Comparison of ENCODE assay signal across 26 cellular contexts in genomic region chr11:77303328-77303727, GRCh38. TPM values are rescaled to one million over a fixed set of nuclear protein-coding genes. Genes with fewer than 3 reads are reported as not detected.
"Had no signal": no experiment of that assay in that cellular context is flagged by ENCODE, and none has a peak within 500 bp of the region (broad histone marks: within the 10 kb centered on the region; RNA-seq: fewer than 3 reads in every experiment).

No MANE protein-coding gene starts in this region.

- H3K9ac ChIP-seq: KMS-11 had no signal

- H3K4me2 ChIP-seq: KMS-11 had no signal

- H3K36me3 ChIP-seq: brain microvascular endothelial cell, cardiac muscle cell, Peyer's patch, WERI-Rb-1 had no signal

- DNase-seq: activated CD4-positive, alpha-beta T cell treated with anti-CD3 and anti-CD28 coated beads for 4 hours; activated CD8-positive, alpha-beta memory T cell treated with anti-CD3 and anti-CD28 coated beads, Interleukin-2, amount 50 U/mL, for 4 hours; activated CD8-positive, alpha-beta T cell treated with anti-CD3 and anti-CD28 coated beads for 36 hours; activated gamma-delta T cell treated with Interleukin-2 at 50 U/mL for 16 hours; activated naive CD4-positive, alpha-beta T cell treated with anti-CD3 and anti-CD28 coated beads, Interleukin-2, amount 10 ng/mL, durations not matched to agents 7 days and 5 days; activated naive CD8-positive, alpha-beta T cell treated with anti-CD3 and anti-CD28 coated beads for 36 hours; activated T-cell treated with anti-CD3 and anti-CD28 coated beads, Interleukin-2, amount 50 U/mL, for 72 hours; brain microvascular endothelial cell; NCI-H1092; NCI-H1417; NCI-H1930; NCI-H345; NCI-H510A; NCI-H69; Peyer's patch; SHP77; T-helper 1 cell; WERI-Rb-1 had no signal

- H3K27ac ChIP-seq: brain microvascular endothelial cell, cardiac muscle cell, KMS-11, Peyer's patch, WERI-Rb-1 had no signal

- H3K27me3 ChIP-seq: brain microvascular endothelial cell, cardiac muscle cell, Peyer's patch had no signal

- H3K9me3 ChIP-seq: Peyer's patch had no signal

- H3K4me1 ChIP-seq: Peyer's patch had no signal

- H3K4me3 ChIP-seq: cardiac muscle cell, Peyer's patch had no signal

- ATAC-seq: activated CD4-positive, CD25-positive, alpha-beta regulatory T cell treated with anti-CD3 and anti-CD28 coated beads, Interleukin-2, amount 50 U/mL, for 24 hours; activated CD8-positive, alpha-beta T cell treated with anti-CD3 and anti-CD28 coated beads for 36 hours; activated T-cell treated with anti-CD3 and anti-CD28 coated beads, Interleukin-2, amount 50 U/mL, for 72 hours had no signal

RNA-seq across cellular contexts. Expression of gene GDPD4, which starts 1.8 kb away (rescaled TPM):
- total RNA-seq: activated CD8-positive, alpha-beta T cell treated with anti-CD3 and anti-CD28 coated beads for 36 hours; activated naive CD8-positive, alpha-beta T cell treated with anti-CD3 and anti-CD28 coated beads for 36 hours; activated T-cell treated with anti-CD3 and anti-CD28 coated beads, Interleukin-2, amount 50 U/mL, for 72 hours; activated T-helper 2 cell treated with anti-CD3 and anti-CD28 coated beads, Interferon-gamma antibody, Interleukin-2, Interleukin-4, amounts not matched to agents 10 μg/mL and 5 μg/mL and 100 μg/mL, durations not matched to agents 14 hours and 24 hours and 36 hours; cardiac muscle cell; MCF 10A; Peyer's patch; SK-MEL-5; T-helper 2 cell treated with Interferon-gamma antibody and Interleukin-4, amounts not matched to agents 100 ng/mL and 5 ng/mL, for 36 hours had no signal
- polyA plus RNA-seq: adipose tissue, cardiac muscle cell had no signal
